In the genomic region with DNA sequence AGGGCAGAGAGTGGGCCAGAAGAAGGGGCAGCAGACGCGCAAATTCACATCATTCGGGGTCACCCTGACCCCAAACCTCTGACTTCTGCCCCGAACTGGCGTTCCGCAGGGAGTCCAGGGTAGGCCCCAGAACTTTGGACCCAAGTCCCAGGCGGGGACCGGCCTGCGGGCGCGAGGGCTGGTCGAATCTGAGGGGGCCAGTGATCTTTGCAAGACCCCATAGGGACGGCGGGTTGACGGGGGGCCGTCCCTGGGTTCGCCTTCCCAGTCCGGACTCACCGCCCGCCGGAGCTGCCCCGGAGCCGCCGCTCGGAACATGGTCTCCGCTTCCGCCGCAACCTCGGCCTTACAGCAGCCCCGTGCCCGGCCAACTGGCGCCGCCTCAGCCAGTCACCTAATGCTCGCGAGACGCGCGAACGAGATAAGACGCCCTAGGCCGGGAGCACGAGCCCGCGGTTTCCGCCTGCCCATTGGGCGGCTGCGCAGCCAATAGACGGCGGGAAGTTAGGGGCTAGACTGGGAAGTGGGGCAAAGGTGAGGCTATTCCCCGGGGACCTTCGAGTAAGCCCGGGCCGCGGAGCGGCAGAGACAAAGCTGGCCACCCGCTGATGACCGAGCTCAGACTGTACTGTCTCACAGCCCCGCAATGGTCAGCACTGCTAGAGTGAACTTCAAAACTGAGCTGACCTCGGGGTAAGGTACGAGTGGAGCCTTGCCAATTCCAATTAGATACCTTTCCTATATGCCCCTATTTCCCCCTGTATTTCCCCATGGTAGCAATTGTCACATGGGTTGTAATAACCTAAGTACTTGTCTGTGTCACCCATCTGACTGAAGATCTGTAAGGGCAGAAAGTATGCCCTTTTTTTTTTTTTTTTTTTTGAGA, we compare ENCODE assay signal across 8 cellular contexts.
DNase-seq lines count a peak whose midpoint lies in the region; ATAC-seq and TF ChIP-seq lines count a peak whose summit lies in the region.

A gene (minus strand): TSS at position 399 of the 886 bp plus-strand sequence. CDS start 81 bp downstream, at position 318.

- no peak for TF ChIP-seq CTCF in AG09319 (IDR thresholded peaks at IDR 0.05; ENCODE audit: low read depth, low read length)

- ATAC-seq in GM19025 (IDR thresholded peaks at IDR 0.05; ENCODE audit: low read depth, unreplicated experiment): peak; percentile 97
- ATAC-seq in HG03280 (IDR thresholded peaks at IDR 0.05; ENCODE audit: unreplicated experiment): peak; percentile 97

- DNase-seq in AG09319 (ENCODE audit: extremely low read depth, low read depth) (peak; percentile 91), NCI-H345 (lab: John Stamatoyannopoulos, UW) (peak; percentile 94), islet precursor cell (peak; percentile 97)
- DNase-seq in activated CD4-positive, CD25-positive, alpha-beta regulatory T cell (lab: John Stamatoyannopoulos, UW): peak; percentile 80 to 87 (median 83)
- peak; percentile 81 for DNase-seq in central memory CD4-positive, alpha-beta T cell
- peak; percentile 90 for DNase-seq in stimulated activated CD4-positive, alpha-beta T cell treated with anti-CD3 and anti-CD28 coated beads, Interleukin-12 subunit alpha, Interleukin-12 subunit beta, amount 100 ng/mL, for 4 hours

Comparison
In these comparisons a context has a peak if more than half of its experiments do, and no peak if none do; other contexts are left out.
1. Peak in every context shown above with its lines: DNase-seq and ATAC-seq.